In genomic region chr13:40920826-40921225, GRCh38 we compare ENCODE assay signal across 7 cellular contexts.
A peak's percentile ranks its signal among the peaks of the same experiment; 100 is the strongest.
DNase-seq lines count a peak whose midpoint lies in the region; ATAC-seq and TF ChIP-seq lines count a peak whose summit lies in the region.

No MANE protein-coding gene starts in this region.

- no peaks in the 10 kb centered on the region for H3K9me3 Mint-ChIP-seq in activated T-helper 2 cell treated with anti-CD3 and anti-CD28 coated beads, Interferon-gamma antibody, Interleukin-2, Interleukin-4, amounts not matched to agents 10 μg/mL and 5 μg/mL and 100 μg/mL, durations not matched to agents 14 hours and 24 hours and 36 hours
- H3K9me3 Mint-ChIP-seq in stimulated activated naive CD8-positive, alpha-beta T cell treated with anti-CD3 and anti-CD28 coated beads, Interleukin-15, amount 100 ng/mL, for 72 hours = no peaks in the 10 kb centered on the region

- no peaks in the 10 kb centered on the region for H3K27me3 Mint-ChIP-seq in activated T-helper 2 cell treated with anti-CD3 and anti-CD28 coated beads, Interferon-gamma antibody, Interleukin-2, Interleukin-4, amounts not matched to agents 10 μg/mL and 5 μg/mL and 100 μg/mL, durations not matched to agents 14 hours and 24 hours and 36 hours (ENCODE audit: low read depth)
- no peaks in the 10 kb centered on the region for H3K27me3 Mint-ChIP-seq in stimulated activated naive CD8-positive, alpha-beta T cell treated with anti-CD3 and anti-CD28 coated beads, Interleukin-15, amount 100 ng/mL, for 72 hours

- no peak for DNase-seq in HFF-Myc (ENCODE audit: extremely low read depth, low read depth)
- no peak for DNase-seq in activated T-helper 2 cell treated with anti-CD3 and anti-CD28 coated beads, Interferon-gamma antibody, Interleukin-2, Interleukin-4, amounts not matched to agents 10 μg/mL and 5 μg/mL and 100 μg/mL, durations not matched to agents 14 hours and 24 hours and 36 hours (ENCODE audit: low spot score)
- DNase-seq in stimulated activated naive CD8-positive, alpha-beta T cell treated with anti-CD3 and anti-CD28 coated beads, Interleukin-15, amount 100 ng/mL, for 72 hours = no peak
- DNase-seq in cerebellar nuclear complex (lab: John Stamatoyannopoulos, UW) = no peak
- DNase-seq in nucleus accumbens (lab: John Stamatoyannopoulos, UW) = no peak

- H3K4me3 ChIP-seq in HFF-Myc (replicated peaks; ENCODE audit: low read depth, low read length) = peak overlapping the region; percentile 61
- peak overlapping the region; percentile 59; the same call in 1 of the 2 replicates for H3K4me3 ChIP-seq in iPS-18c (ENCODE audit: insufficient read depth, low read depth, low read length)

- H3K27ac Mint-ChIP-seq in activated T-helper 2 cell treated with anti-CD3 and anti-CD28 coated beads, Interferon-gamma antibody, Interleukin-2, Interleukin-4, amounts not matched to agents 10 μg/mL and 5 μg/mL and 100 μg/mL, durations not matched to agents 14 hours and 24 hours and 36 hours = peak overlapping the region; percentile 93
- H3K27ac Mint-ChIP-seq in stimulated activated naive CD8-positive, alpha-beta T cell treated with anti-CD3 and anti-CD28 coated beads, Interleukin-15, amount 100 ng/mL, for 72 hours = peak overlapping the region; percentile 95 to 97

- no peaks in the 10 kb centered on the region for H3K36me3 Mint-ChIP-seq in activated T-helper 2 cell treated with anti-CD3 and anti-CD28 coated beads, Interferon-gamma antibody, Interleukin-2, Interleukin-4, amounts not matched to agents 10 μg/mL and 5 μg/mL and 100 μg/mL, durations not matched to agents 14 hours and 24 hours and 36 hours (ENCODE audit: low read depth)

- peaks cover 19% of the 10 kb centered on the region for H3K4me1 Mint-ChIP-seq in activated T-helper 2 cell treated with anti-CD3 and anti-CD28 coated beads, Interferon-gamma antibody, Interleukin-2, Interleukin-4, amounts not matched to agents 10 μg/mL and 5 μg/mL and 100 μg/mL, durations not matched to agents 14 hours and 24 hours and 36 hours (ENCODE audit: low read depth)
- peaks cover 31% of the 10 kb centered on the region for H3K4me1 Mint-ChIP-seq in stimulated activated naive CD8-positive, alpha-beta T cell treated with anti-CD3 and anti-CD28 coated beads, Interleukin-15, amount 100 ng/mL, for 72 hours

- no peak for TF ChIP-seq CTCF in HFF-Myc (IDR thresholded peaks at IDR 0.05; ENCODE audit: low read depth, low read length, missing control alignments)

- peak overlapping the region; percentile 95 for H3K4me3 Mint-ChIP-seq in activated T-helper 2 cell treated with anti-CD3 and anti-CD28 coated beads, Interferon-gamma antibody, Interleukin-2, Interleukin-4, amounts not matched to agents 10 μg/mL and 5 μg/mL and 100 μg/mL, durations not matched to agents 14 hours and 24 hours and 36 hours (ENCODE audit: low read depth)
- H3K4me3 Mint-ChIP-seq in stimulated activated naive CD8-positive, alpha-beta T cell treated with anti-CD3 and anti-CD28 coated beads, Interleukin-15, amount 100 ng/mL, for 72 hours = peak overlapping the region; percentile 90

- intact Hi-C loops in activated T-helper 2 cell treated with anti-CD3 and anti-CD28 coated beads, Interferon-gamma antibody, Interleukin-2, Interleukin-4, amounts not matched to agents 10 μg/mL and 5 μg/mL and 100 μg/mL, durations not matched to agents 14 hours and 24 hours and 36 hours (cut with micrococcal nuclease) = loop anchor here (1.0 to 5.0 kb wide), 6 partner anchors 11 to 212 kb away; partner anchors contain the start of genes KBTBD6 and WBP4

- no peak for ATAC-seq in stimulated activated naive CD8-positive, alpha-beta T cell treated with anti-CD3 and anti-CD28 coated beads, Interleukin-15, amount 100 ng/mL, for 72 hours
- ATAC-seq in HG03442 (IDR thresholded peaks at IDR 0.05; ENCODE audit: unreplicated experiment) = no peak

- H3K9me3 ChIP-seq in iPS-18c (ENCODE audit: control insufficient read depth, insufficient read depth, low read length) = no peaks in the 10 kb centered on the region
